Comparison of ENCODE assay signal across 1 cellular context in genomic region chr12:93441617-93442410, GRCh38.
TF ChIP-seq lines count a peak whose summit lies in the region.

Gene UBE2N (minus strand): TSS chr12:93441947. CDS start chr12:93441884, 63 bp downstream.

TF ChIP-seq in A549, 52 proteins besides CTCF, POLR2A, EP300 and RAD21 (continued from another document):
- TF ChIP-seq ELK1 (IDR thresholded peaks at IDR 0.05; ENCODE audit: low read depth, low read length) (no peak), GATA3 (IDR thresholded peaks at IDR 0.05; ENCODE audit: borderline replicate concordance) (0 out of 2 replicates have a peak, but pooled peaks have one; percentile 26)
